Comparison of ENCODE assay signal across 8 cellular contexts in the genomic region with DNA sequence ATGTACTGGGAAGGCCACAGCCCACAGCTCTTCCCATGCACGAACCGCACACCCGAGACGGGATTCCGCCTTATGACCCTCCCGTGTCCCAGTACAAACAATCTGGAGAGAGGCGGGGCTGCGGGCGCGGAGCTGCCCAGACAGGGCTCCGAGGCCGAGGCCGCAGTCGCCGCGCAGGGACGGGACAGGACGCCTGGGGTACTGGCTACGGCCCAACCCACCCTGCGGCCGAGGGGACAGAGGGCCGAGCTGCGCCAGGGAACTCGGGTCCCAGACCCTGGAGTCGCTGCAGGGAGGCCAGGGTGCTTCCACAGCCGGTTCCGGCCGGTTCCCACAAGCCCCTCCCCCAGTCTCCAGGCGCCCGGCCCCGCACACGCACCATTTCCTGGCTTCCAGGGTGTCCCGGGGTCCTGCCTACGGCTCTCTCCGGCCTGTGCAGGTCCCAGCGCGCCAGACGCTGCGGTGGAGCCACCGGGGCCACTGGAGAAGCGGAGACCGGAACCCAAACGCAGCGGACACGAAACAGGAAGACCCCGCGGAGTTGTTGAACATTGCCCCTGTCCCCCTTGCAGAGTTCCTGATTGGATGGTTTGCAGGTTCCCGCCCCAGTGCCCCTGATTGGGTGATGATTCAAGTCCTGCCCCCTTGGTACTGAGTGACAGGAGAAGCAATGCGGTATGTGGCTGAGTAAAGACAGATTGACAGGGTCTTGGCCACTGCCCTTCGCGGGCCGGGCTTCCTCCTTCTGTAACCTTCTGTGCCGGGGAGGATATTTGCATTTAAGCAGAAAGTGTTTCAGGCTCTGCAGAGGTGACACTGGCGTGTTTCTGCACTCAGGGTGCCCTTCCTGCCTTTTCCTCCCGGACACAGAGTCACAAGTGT. TPM values are rescaled to one million over a fixed set of nuclear protein-coding genes. Genes with fewer than 3 reads are reported as not detected.
DNase-seq lines count a peak whose midpoint lies in the region; ATAC-seq, FAIRE-seq and TF ChIP-seq lines count a peak whose summit lies in the region.

Gene ZNF564, minus strand, starts transcription at position 532 of the 882 bp plus-strand sequence. Its CDS starts 150 bp downstream, at position 382.

- peaks cover 46% of the 10 kb centered on the region for H3K36me3 Mint-ChIP-seq in brain

- peak; percentile 91 for FAIRE-seq in TTC549 (lab: Jason Lieb, UNC)

- H3K27ac ChIP-seq in 22Rv1 = peak within 1 kb of the TSS; percentile 98

- peak within 1 kb of the TSS; percentile 95 to 98 (median 96) for H3K4me3 Mint-ChIP-seq in brain

- DNase-seq in NCI-H2107 treated with DMSO at 0.1 percent for 48 hours (lab: John Stamatoyannopoulos, UW; ENCODE audit: unreplicated experiment) (peak; percentile 95), skeletal muscle cell (ENCODE audit: low read depth) (peak; percentile 94)

- peaks cover 12% of the 10 kb centered on the region for H3K27me3 Mint-ChIP-seq in brain

- TF ChIP-seq CTCF in 22Rv1 (IDR thresholded peaks at IDR 0.05) (no peak), brain (conservative IDR thresholded peaks at IDR 0.05) (no peak)

- H3K4me1 Mint-ChIP-seq in brain = peaks cover 35% of the 10 kb centered on the region

- H3K4me3 ChIP-seq in iPS-11a (ENCODE audit: low read depth, low read length) = peak within 1 kb of the TSS; percentile 69
- H3K4me3 ChIP-seq in skeletal muscle cell (ENCODE audit: low read depth, low read length) = peak within 1 kb of the TSS; percentile 85

- H3K27ac Mint-ChIP-seq in brain = peak within 1 kb of the TSS; percentile 97 to 99 (median 99)

- H3K9me3 Mint-ChIP-seq in brain = peaks cover 17 to 27% (median 22%) of the 10 kb centered on the region in 5 experiments

- ATAC-seq in GM18520 (IDR thresholded peaks at IDR 0.05; ENCODE audit: unreplicated experiment) = peak; percentile 99
- ATAC-seq in HG03064 (IDR thresholded peaks at IDR 0.05; ENCODE audit: low read depth, unreplicated experiment) = peak; percentile 93

RNA-seq across cellular contexts. Expression of gene ZNF564, which starts in this region (rescaled TPM):
- polyA plus RNA-seq in brain (ENCODE audit: insufficient read depth, low read depth, low replicate concordance) = 2.4 TPM

Comparison
In these comparisons a context has a peak if more than half of its experiments do, and no peak if none do; other contexts are left out.
1. Peak in every context shown above with its lines: DNase-seq, ATAC-seq, H3K4me3 ChIP-seq and H3K27ac ChIP-seq.